8 cellular contexts compared by ENCODE assay signal in the genomic region with DNA sequence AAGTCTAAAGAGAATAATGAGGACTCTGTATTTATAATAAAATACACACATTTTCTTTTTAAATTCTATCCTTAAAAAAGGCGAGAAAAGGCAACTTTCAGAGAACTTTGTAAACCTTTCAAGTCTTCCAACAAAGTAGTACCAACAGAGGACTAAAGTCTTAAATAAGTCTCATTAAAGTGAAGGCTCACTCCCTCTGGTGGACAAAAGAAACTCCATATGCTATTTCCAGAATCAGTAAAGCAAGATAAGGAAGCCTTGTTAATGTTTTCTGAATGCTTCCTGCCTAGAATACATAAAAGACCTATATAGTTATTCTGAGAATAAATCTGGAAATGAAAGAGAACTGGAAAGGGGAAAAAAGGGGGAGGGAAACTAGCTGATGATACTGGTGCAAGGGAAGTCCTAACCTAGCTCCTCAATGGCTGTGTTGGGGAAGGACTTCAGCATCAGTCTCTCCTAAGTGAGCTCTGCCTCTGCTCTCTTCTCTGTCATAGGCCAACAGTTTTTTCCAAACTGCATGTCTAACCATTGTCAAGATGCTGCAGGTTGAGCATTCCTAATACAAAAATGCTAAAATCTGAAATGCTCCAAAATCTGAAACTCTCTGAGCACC. TPM values are rescaled to one million over a fixed set of nuclear protein-coding genes. Genes with fewer than 3 reads are reported as not detected.
A peak's percentile ranks its signal among the peaks of the same experiment; 100 is the strongest.
DNase-seq lines count a peak whose midpoint lies in the region; ATAC-seq and TF ChIP-seq lines count a peak whose summit lies in the region.

No MANE protein-coding gene starts in this region.

- peak overlapping the region; percentile 78 for H3K27ac Mint-ChIP-seq in activated CD4-positive, alpha-beta memory T cell treated with anti-CD3 and anti-CD28 coated beads for 36 hours

- peaks cover 68% of the 10 kb centered on the region for H3K36me3 Mint-ChIP-seq in activated CD4-positive, alpha-beta memory T cell treated with anti-CD3 and anti-CD28 coated beads for 36 hours

- POLR2A ChIA-PET in activated CD4-positive, alpha-beta memory T cell treated with anti-CD3 and anti-CD28 coated beads for 36 hours (lab: Charles Lee): interaction anchor here (1.3 to 2.8 kb wide), 3 partner anchors 8 to 240 kb away, joined by 4 to 11 read pairs (median 4); a partner anchor contains a TSS

- no peak overlapping the region for H3K4me3 ChIP-seq in AG09309 (ENCODE audit: control insufficient read depth, low read depth, low read length)

- intact Hi-C loops in activated CD4-positive, alpha-beta memory T cell treated with anti-CD3 and anti-CD28 coated beads for 36 hours (cut with micrococcal nuclease): loop anchor here (1.0 to 2.0 kb wide), 2 partner anchors 83 to 241 kb away; no protein-coding TSS in a partner anchor
- intact Hi-C loops in sciatic nerve (cut with DNase I): no loop called here

- peak overlapping the region; percentile 2 for H3K4me3 Mint-ChIP-seq in activated CD4-positive, alpha-beta memory T cell treated with anti-CD3 and anti-CD28 coated beads for 36 hours

- H3K27me3 Mint-ChIP-seq in activated CD4-positive, alpha-beta memory T cell treated with anti-CD3 and anti-CD28 coated beads for 36 hours: no peaks in the 10 kb centered on the region

- ATAC-seq in GM18498 (IDR thresholded peaks at IDR 0.05; ENCODE audit: unreplicated experiment) (peak; percentile 62), HG02938 (IDR thresholded peaks at IDR 0.05; ENCODE audit: unreplicated experiment) (peak; percentile 59), sciatic nerve (peak; percentile 75), HG03469 (IDR thresholded peaks at IDR 0.05; ENCODE audit: unreplicated experiment) (no peak)

- peaks cover 84% of the 10 kb centered on the region for H3K4me1 Mint-ChIP-seq in activated CD4-positive, alpha-beta memory T cell treated with anti-CD3 and anti-CD28 coated beads for 36 hours (ENCODE audit: low read depth)

- DNase-seq in AG09309 (ENCODE audit: low read depth) (peak; percentile 50), NCI-H2196 treated with DMSO at 0.1 percent for 48 hours (lab: John Stamatoyannopoulos, UW; ENCODE audit: unreplicated experiment) (peak; percentile 60), glomerular endothelial cell (ENCODE audit: extremely low read depth, low read depth, low spot score) (peak; percentile 41), sciatic nerve (ENCODE audit: low spot score) (no peak)
- no peak for DNase-seq in activated CD4-positive, alpha-beta memory T cell treated with anti-CD3 and anti-CD28 coated beads for 36 hours

- no peaks in the 10 kb centered on the region for H3K9me3 Mint-ChIP-seq in activated CD4-positive, alpha-beta memory T cell treated with anti-CD3 and anti-CD28 coated beads for 36 hours

- CTCF ChIA-PET in activated CD4-positive, alpha-beta memory T cell treated with anti-CD3 and anti-CD28 coated beads for 36 hours (lab: Charles Lee): interaction anchor here (0.7 to 3.5 kb wide), 14 partner anchors 10 to 265 kb away, joined by 3 to 24 read pairs (median 4); a partner anchor contains a TSS

- TF ChIP-seq CTCF in AG09309 (IDR thresholded peaks at IDR 0.05; ENCODE audit: control insufficient read depth, insufficient read depth, low read depth, low read length, missing control alignments): peak; percentile 68

RNA-seq across cellular contexts. Expression of a gene that starts 7.2 kb away (rescaled TPM):
- 100 to 1,000 TPM; 158 to 162 TPM for total RNA-seq in activated CD4-positive, alpha-beta memory T cell treated with anti-CD3 and anti-CD28 coated beads for 36 hours
- total RNA-seq in glomerular endothelial cell (34.1 and 41.8 TPM in 2 replicates), sciatic nerve (115 TPM)

Comparison
In these comparisons a context has a peak if more than half of its experiments do, and no peak if none do; other contexts are left out.
1. DNase-seq: peak in AG09309 (single experiment), NCI-H2196 treated with DMSO at 0.1 percent for 48 hours (single experiment) and glomerular endothelial cell (single experiment); none in activated CD4-positive, alpha-beta memory T cell treated with anti-CD3 and anti-CD28 coated beads for 36 hours (single experiment) and sciatic nerve (single experiment).